1 cellular context compared by ENCODE assay signal in the genomic region with DNA sequence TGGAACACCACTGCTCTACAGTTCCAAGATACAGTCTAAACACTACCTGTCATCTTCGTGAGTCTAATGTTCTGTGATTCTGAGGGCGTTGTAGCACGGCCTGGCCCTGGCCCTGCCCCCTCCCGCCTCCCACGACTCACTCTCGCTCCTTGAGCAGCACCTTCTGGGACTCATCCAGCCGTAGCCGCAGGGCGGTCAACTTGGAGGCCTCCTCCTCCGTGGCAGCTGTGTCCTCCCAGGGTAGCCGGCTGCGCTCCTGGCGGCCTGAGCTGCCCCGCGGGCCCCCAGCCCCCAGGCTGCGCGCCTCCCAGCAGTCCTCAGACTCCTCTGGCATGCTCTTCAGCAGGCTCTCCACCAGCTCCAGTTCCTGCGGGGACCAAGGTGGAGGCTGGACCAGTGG.
TF ChIP-seq lines count a peak whose summit lies in the region.

No MANE protein-coding gene starts in this region.

TF ChIP-seq in K562, 482 proteins besides CTCF, POLR2A, EP300 and RAD21:
- no peak for TF ChIP-seq DNMT1 (IDR thresholded peaks at IDR 0.05)
- TF ChIP-seq, protein P1, sequence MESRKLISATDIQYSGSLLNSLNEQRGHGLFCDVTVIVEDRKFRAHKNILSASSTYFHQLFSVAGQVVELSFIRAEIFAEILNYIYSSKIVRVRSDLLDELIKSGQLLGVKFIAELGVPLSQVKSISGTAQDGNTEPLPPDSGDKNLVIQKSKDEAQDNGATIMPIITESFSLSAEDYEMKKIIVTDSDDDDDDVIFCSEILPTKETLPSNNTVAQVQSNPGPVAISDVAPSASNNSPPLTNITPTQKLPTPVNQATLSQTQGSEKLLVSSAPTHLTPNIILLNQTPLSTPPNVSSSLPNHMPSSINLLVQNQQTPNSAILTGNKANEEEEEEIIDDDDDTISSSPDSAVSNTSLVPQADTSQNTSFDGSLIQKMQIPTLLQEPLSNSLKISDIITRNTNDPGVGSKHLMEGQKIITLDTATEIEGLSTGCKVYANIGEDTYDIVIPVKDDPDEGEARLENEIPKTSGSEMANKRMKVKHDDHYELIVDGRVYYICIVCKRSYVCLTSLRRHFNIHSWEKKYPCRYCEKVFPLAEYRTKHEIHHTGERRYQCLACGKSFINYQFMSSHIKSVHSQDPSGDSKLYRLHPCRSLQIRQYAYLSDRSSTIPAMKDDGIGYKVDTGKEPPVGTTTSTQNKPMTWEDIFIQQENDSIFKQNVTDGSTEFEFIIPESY (CRISPR knock-in tag; IDR thresholded peaks at IDR 0.05) = peak; percentile 89
- no peak for TF ChIP-seq POLR2B (IDR thresholded peaks at IDR 0.05; ENCODE audit: low read depth, partially characterized antibody)
- TF ChIP-seq, protein P2, sequence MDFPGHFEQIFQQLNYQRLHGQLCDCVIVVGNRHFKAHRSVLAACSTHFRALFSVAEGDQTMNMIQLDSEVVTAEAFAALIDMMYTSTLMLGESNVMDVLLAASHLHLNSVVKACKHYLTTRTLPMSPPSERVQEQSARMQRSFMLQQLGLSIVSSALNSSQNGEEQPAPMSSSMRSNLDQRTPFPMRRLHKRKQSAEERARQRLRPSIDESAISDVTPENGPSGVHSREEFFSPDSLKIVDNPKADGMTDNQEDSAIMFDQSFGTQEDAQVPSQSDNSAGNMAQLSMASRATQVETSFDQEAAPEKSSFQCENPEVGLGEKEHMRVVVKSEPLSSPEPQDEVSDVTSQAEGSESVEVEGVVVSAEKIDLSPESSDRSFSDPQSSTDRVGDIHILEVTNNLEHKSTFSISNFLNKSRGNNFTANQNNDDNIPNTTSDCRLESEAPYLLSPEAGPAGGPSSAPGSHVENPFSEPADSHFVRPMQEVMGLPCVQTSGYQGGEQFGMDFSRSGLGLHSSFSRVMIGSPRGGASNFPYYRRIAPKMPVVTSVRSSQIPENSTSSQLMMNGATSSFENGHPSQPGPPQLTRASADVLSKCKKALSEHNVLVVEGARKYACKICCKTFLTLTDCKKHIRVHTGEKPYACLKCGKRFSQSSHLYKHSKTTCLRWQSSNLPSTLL (IDR thresholded peaks at IDR 0.05) = no peak
